8 cellular contexts compared by ENCODE assay signal in the genomic region with DNA sequence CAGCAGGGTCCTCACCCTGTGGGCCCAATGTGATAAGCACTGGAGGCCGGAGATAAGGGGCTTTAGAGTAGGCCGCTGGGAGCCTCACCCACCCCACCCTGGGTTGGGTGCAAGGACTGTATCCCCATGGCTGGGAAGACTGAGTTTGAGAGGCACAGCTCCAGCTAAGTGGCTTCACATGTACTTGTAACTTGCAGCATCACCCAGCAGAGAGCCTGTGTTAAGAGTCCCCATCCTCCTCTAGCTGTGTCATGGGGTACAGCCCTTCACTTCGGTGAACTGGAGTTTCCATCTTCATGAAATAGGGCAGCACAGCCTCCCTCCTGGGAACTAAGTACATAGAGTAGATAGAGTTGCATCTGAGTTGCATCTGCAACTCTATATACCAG. TPM values are rescaled to one million over a fixed set of nuclear protein-coding genes. Genes with fewer than 3 reads are reported as not detected.
A peak's percentile ranks its signal among the peaks of the same experiment; 100 is the strongest.
DNase-seq lines count a peak whose midpoint lies in the region; ATAC-seq and TF ChIP-seq lines count a peak whose summit lies in the region.
"Had no signal": no experiment of that assay in that cellular context is flagged by ENCODE, and none has a peak within 500 bp of the region (broad histone marks: within the 10 kb centered on the region; RNA-seq: fewer than 3 reads in every experiment).

No MANE protein-coding gene starts in this region.

- CTCF ChIA-PET in CD8-positive, alpha-beta T cell (lab: Charles Lee) = interaction anchor here (1.0 to 11.3 kb wide), 5 partner anchors 22 to 83 kb away, joined by 3 to 396 read pairs (median 49); a partner anchor contains a TSS
- CTCF ChIA-PET in activated B cell treated with CpG ODN at 0.5 μM for 24 hours (lab: Charles Lee) = interaction anchor here (1.3 to 11.4 kb wide), 3 partner anchors 25 to 47 kb away, joined by 7 to 280 read pairs (median 278); a partner anchor contains a TSS

- no peak for TF ChIP-seq CTCF in CD8-positive, alpha-beta T cell (IDR thresholded peaks at IDR 0.05)
- no peak for TF ChIP-seq CTCF in activated B cell treated with CpG ODN at 0.5 μM for 24 hours (IDR thresholded peaks at IDR 0.05)

- no peaks in the 10 kb centered on the region for H3K27me3 Mint-ChIP-seq in CD8-positive, alpha-beta T cell (ENCODE audit: low read depth)
- H3K27me3 Mint-ChIP-seq in activated B cell treated with CpG ODN at 0.5 μM for 24 hours = peaks cover 5% of the 10 kb centered on the region

- WGBS in mesodermal cell (ENCODE audit: insufficient coverage in 2 of 2), 2 experiments = 92 to 96% methylated on average over 2 to 3 of the region's 3 CpGs

- H3K9me3 ChIP-seq in CD8-positive, alpha-beta T cell (ENCODE audit: low read length) = no peaks in the 10 kb centered on the region
- H3K9me3 ChIP-seq in mesodermal cell (ENCODE audit: control insufficient read depth, low read length) = no peaks in the 10 kb centered on the region

- no peaks in the 10 kb centered on the region for H3K36me3 ChIP-seq in CD8-positive, alpha-beta T cell (ENCODE audit: insufficient read depth, low read length)
- peaks cover 22% of the 10 kb centered on the region for H3K36me3 ChIP-seq in mesodermal cell (ENCODE audit: control insufficient read depth, insufficient read depth, low read length)

- H3K27ac Mint-ChIP-seq in CD8-positive, alpha-beta T cell = no peak overlapping the region
- H3K27ac Mint-ChIP-seq in activated B cell treated with CpG ODN at 0.5 μM for 24 hours = no peak overlapping the region

- peaks cover 27% of the 10 kb centered on the region for H3K4me1 ChIP-seq in CD8-positive, alpha-beta T cell (ENCODE audit: insufficient read depth, low read length)
- H3K4me1 ChIP-seq in mesodermal cell (ENCODE audit: control insufficient read depth, insufficient read depth, low read length, poor library complexity, severe bottlenecking) = peaks cover 13% of the 10 kb centered on the region

- peaks cover 35% of the 10 kb centered on the region for H3K4me1 Mint-ChIP-seq in CD8-positive, alpha-beta T cell (ENCODE audit: low read depth)
- H3K4me1 Mint-ChIP-seq in activated B cell treated with CpG ODN at 0.5 μM for 24 hours = peaks cover 30% of the 10 kb centered on the region

- peak overlapping the region; percentile 88 for H3K4me3 Mint-ChIP-seq in CD8-positive, alpha-beta T cell
- H3K4me3 Mint-ChIP-seq in activated B cell treated with CpG ODN at 0.5 μM for 24 hours = peak overlapping the region; percentile 82

- intact Hi-C loops in CD8-positive, alpha-beta T cell (cut with DNase I, micrococcal nuclease) = loop anchor here in 1 of 2 experiments (10.0 kb wide), 1 partner anchor 134 kb away; a partner anchor contains a TSS
- intact Hi-C loops in activated B cell treated with CpG ODN at 0.5 μM for 24 hours (cut with micrococcal nuclease) = no loop called here

- DNase-seq in CD8-positive, alpha-beta T cell = no peak
- no peak for DNase-seq in activated B cell treated with CpG ODN at 0.5 μM for 24 hours

- ATAC-seq in CD8-positive, alpha-beta T cell = no peak
- no peak for ATAC-seq in activated B cell treated with CpG ODN at 0.5 μM for 24 hours (ENCODE audit: low read depth)
- ATAC-seq in HG03565 (IDR thresholded peaks at IDR 0.05; ENCODE audit: unreplicated experiment) = no peak
- ATAC-seq in HG03571 (IDR thresholded peaks at IDR 0.05; ENCODE audit: unreplicated experiment) = no peak
- ATAC-seq in HG03280 (IDR thresholded peaks at IDR 0.05; ENCODE audit: unreplicated experiment) = no peak

- POLR2A ChIA-PET in CD8-positive, alpha-beta T cell (lab: Charles Lee) = interaction anchor here (2.6 to 3.3 kb wide), 2 partner anchors 8 to 23 kb away, joined by 9 to 28 read pairs; a partner anchor contains a TSS
- POLR2A ChIA-PET in activated B cell treated with CpG ODN at 0.5 μM for 24 hours (lab: Charles Lee) = interaction anchor here (0.6 to 1.2 kb wide), 4 partner anchors 9 to 118 kb away, joined by 3 to 7 read pairs (median 4); a partner anchor contains a TSS

- peaks cover 19% of the 10 kb centered on the region for H3K36me3 Mint-ChIP-seq in CD8-positive, alpha-beta T cell
- H3K36me3 Mint-ChIP-seq in activated B cell treated with CpG ODN at 0.5 μM for 24 hours (ENCODE audit: low read depth) = peaks cover 2% of the 10 kb centered on the region

- no peaks in the 10 kb centered on the region for H3K27me3 ChIP-seq in CD8-positive, alpha-beta T cell (ENCODE audit: insufficient read depth, low read length)

- peak overlapping the region; percentile 94 for H3K4me3 ChIP-seq in CD8-positive, alpha-beta T cell (ENCODE audit: low read depth, low read length)
- H3K4me3 ChIP-seq in mesodermal cell (ENCODE audit: extremely low read depth, insufficient read depth, low read length, poor library complexity, severe bottlenecking) = peak overlapping the region; percentile 84

- H3K9me3 Mint-ChIP-seq in CD8-positive, alpha-beta T cell = no peaks in the 10 kb centered on the region
- no peaks in the 10 kb centered on the region for H3K9me3 Mint-ChIP-seq in activated B cell treated with CpG ODN at 0.5 μM for 24 hours

- no peak overlapping the region for H3K27ac ChIP-seq in CD8-positive, alpha-beta T cell (ENCODE audit: low read depth, low read length)
- no peak overlapping the region for H3K27ac ChIP-seq in mesodermal cell (ENCODE audit: low read depth, low read length, severe bottlenecking)

RNA-seq across cellular contexts. Expression of a gene that starts 1.3 kb away (rescaled TPM):
- total RNA-seq in CD8-positive, alpha-beta T cell = 10 to 100 TPM; 57.5 to 59.1 TPM
- total RNA-seq in activated B cell treated with CpG ODN at 0.5 μM for 24 hours = 53.1 and 55.6 TPM in 2 replicates
- polyA plus RNA-seq in mesodermal cell (2013, experiment 1 of 2) = 265 TPM
- 218 TPM for polyA plus RNA-seq in mesodermal cell (2013, experiment 2 of 2)

RNA-seq across cellular contexts. Expression of a gene that starts 1.5 kb away (rescaled TPM):
- under 1 TPM in 1 of 2 experiments, not detected in 1; 0.79 TPM for total RNA-seq in CD8-positive, alpha-beta T cell
- total RNA-seq in activated B cell treated with CpG ODN at 0.5 μM for 24 hours = 2.3 and 5.9 TPM in 2 replicates
- 10.8 TPM for polyA plus RNA-seq in mesodermal cell (2013, experiment 1 of 2)
- polyA plus RNA-seq in mesodermal cell (2013, experiment 2 of 2) = 12.0 TPM
- total RNA-seq: HT1080, myocyte had no signal

RNA-seq across cellular contexts. Expression of a gene that starts 6.0 kb away (rescaled TPM):
- total RNA-seq in CD8-positive, alpha-beta T cell = 1 to 10 TPM; 1.3 to 2.2 TPM
- total RNA-seq in activated B cell treated with CpG ODN at 0.5 μM for 24 hours = 13.4 and 22.1 TPM in 2 replicates
- polyA plus RNA-seq in mesodermal cell (2013, experiment 1 of 2) = 38.9 TPM
- polyA plus RNA-seq in mesodermal cell (2013, experiment 2 of 2) = 30.3 TPM

RNA-seq across cellular contexts. Expression of a gene that starts 9.1 kb away (rescaled TPM):
- 1,000 to 10,000 TPM; 2,704 to 2,791 TPM for total RNA-seq in CD8-positive, alpha-beta T cell
- 127 and 132 TPM in 2 replicates for total RNA-seq in activated B cell treated with CpG ODN at 0.5 μM for 24 hours
- 45.4 TPM for polyA plus RNA-seq in mesodermal cell (2013, experiment 1 of 2)
- 29.8 TPM for polyA plus RNA-seq in mesodermal cell (2013, experiment 2 of 2)

RNA-seq across cellular contexts. Expression of a gene that starts 25.0 kb away (rescaled TPM):
- total RNA-seq in CD8-positive, alpha-beta T cell = 10 to 100 TPM; 13.2 to 13.6 TPM
- 13.4 and 21.2 TPM in 2 replicates for total RNA-seq in activated B cell treated with CpG ODN at 0.5 μM for 24 hours
- 28.7 TPM for polyA plus RNA-seq in mesodermal cell (2013, experiment 1 of 2)
- 27.5 TPM for polyA plus RNA-seq in mesodermal cell (2013, experiment 2 of 2)
